8 cellular contexts compared by ENCODE assay signal in genomic region chr2:27320958-27321543, GRCh38. TPM values are rescaled to one million over a fixed set of nuclear protein-coding genes. Genes with fewer than 3 reads are reported as not detected.
DNase-seq lines count a peak whose midpoint lies in the region; ATAC-seq, FAIRE-seq and TF ChIP-seq lines count a peak whose summit lies in the region.

No MANE protein-coding gene starts in this region.

- intact Hi-C loops in K562 (cut with micrococcal nuclease) (no loop called here), kidney (cut with DNase I) (no loop called here), uterus (cut with DNase I; ENCODE audit: low total_unique reads) (no loop called here)

- peaks cover 24% of the 10 kb centered on the region; the same call in 2 of the 3 replicates for H3K36me3 ChIP-seq in K562 (ENCODE audit: control insufficient read depth, insufficient read depth, low read length)
- peaks cover 0 to 2% of the 10 kb centered on the region in 2 donors for H3K36me3 ChIP-seq in kidney (ENCODE audit: control insufficient read depth in 1 of 2, insufficient read depth in 2 of 2, low read length in 2 of 2)
- H3K36me3 ChIP-seq in uterus: no peaks in the 10 kb centered on the region

- CTCF ChIA-PET in K562 (lab: Yijun Ruan, JAX; ENCODE audit: low intra/inter-chr PET ratio): interaction anchor here (1.0 to 1.5 kb wide), 3 partner anchors 30 to 362 kb away, joined by 3 to 5 read pairs (median 4); partner anchors contain the start of genes EIF2B4 and SNX17

- H3K79me2 ChIP-seq in K562 (ENCODE audit: control insufficient read depth, insufficient read depth, low read length): peaks cover 32% of the 10 kb centered on the region

- peak; percentile 65; the same call in 1 of the 2 replicates for TF ChIP-seq EP300 in K562 (IDR thresholded peaks at IDR 0.05; ENCODE audit: low read length)

- no peak overlapping the region; the same call in 1 of the 2 replicates for H2AFZ ChIP-seq in K562 (ENCODE audit: low read depth, low read length)

- H3K27me3 ChIP-seq in K562 (ENCODE audit: control insufficient read depth in 2 of 2, insufficient read depth in 2 of 2, low read length in 2 of 2) (no peaks in the 10 kb centered on the region), uterus (no peaks in the 10 kb centered on the region)

- H3K9me3 ChIP-seq in K562 (replicated peaks; ENCODE audit: control insufficient read depth, insufficient read depth, low read depth, low read length) (no peaks in the 10 kb centered on the region), kidney (ENCODE audit: control insufficient read depth in 1 of 2, low read length in 2 of 2) (no peaks in the 10 kb centered on the region), uterus (no peaks in the 10 kb centered on the region)

- H3K4me3 ChIP-seq in K562 (peak overlapping the region; percentile 71; the same call in 1 of the 2 replicates), kidney (ENCODE audit: low read length in 2 of 2) (no peak overlapping the region), uterus (no peak overlapping the region)

- H3K9me1 ChIP-seq in K562 (ENCODE audit: control insufficient read depth, insufficient read depth, low read length): peaks cover 7% of the 10 kb centered on the region

- no peak for TF ChIP-seq POLR2A in K562 (conservative IDR thresholded peaks at IDR 0.05)
- TF ChIP-seq POLR2A in uterus (IDR thresholded peaks at IDR 0.05): no peak

- FAIRE-seq in K562 (lab: Jason Lieb, UNC): peak; percentile 84
- no peak for FAIRE-seq in kidney (lab: Jason Lieb, UNC)

- H3K4me2 ChIP-seq in K562 (ENCODE audit: insufficient read depth, low read length): peak overlapping the region; percentile 96

- BruUV-seq in K562 (replicated peaks; lab: Mats Ljungman, UMichigan): no TSS peak

- 0 out of 2 replicates have a peak, but pooled peaks cover 2% of the 10 kb centered on the region for H4K20me1 ChIP-seq in K562 (replicated peaks; ENCODE audit: control insufficient read depth, insufficient read depth, low read length)

- peak; percentile 85 for ATAC-seq in K562
- no peak for ATAC-seq in HG03095 (IDR thresholded peaks at IDR 0.05; ENCODE audit: unreplicated experiment)

- WGBS in K562 (ENCODE audit: insufficient coverage, low coverage, missing lambda C conversion rate): 19% methylated on average over 8 of the region's 8 CpGs

- POLR2A ChIA-PET in K562 (lab: Yijun Ruan, JAX): interaction anchor here (0.6 to 4.1 kb wide), 6 partner anchors 12 to 937 kb away, joined by 3 to 22 read pairs (median 6); partner anchors contain the start of gene GTF3C2

- H3K9ac ChIP-seq in K562 (ENCODE audit: insufficient read depth in 1 of 2, low read depth in 2 of 2, low read length in 2 of 2) (peak overlapping the region; percentile 70 to 99), kidney (ENCODE audit: low read length in 2 of 2) (no peak overlapping the region)

- H3K4me1 ChIP-seq in K562 (replicated peaks in 1 of 2; ENCODE audit: control insufficient read depth in 2 of 2, insufficient read depth in 2 of 2, low read length in 2 of 2) (peaks cover 11 to 21% of the 10 kb centered on the region in 2 experiments), kidney (ENCODE audit: control insufficient read depth in 1 of 2, insufficient read depth in 1 of 2, low read depth in 1 of 2, low read length in 2 of 2) (peaks cover 0 to 11% of the 10 kb centered on the region in 2 donors), uterus (peaks cover 0 to 7% of the 10 kb centered on the region in 2 donors)

- peak; percentile 85 for DNase-seq in DMS 273 treated with DMSO at 0.1 percent for 48 hours (lab: John Stamatoyannopoulos, UW)
- peak; percentile 94 for DNase-seq in LoVo (ENCODE audit: low spot score)
- peak; percentile 82 to 90 (median 84) for DNase-seq in K562 (ENCODE audit: extremely low read depth in 1 of 4, low spot score in 3 of 4)
- DNase-seq in kidney: peak; percentile 84
- DNase-seq in uterus: peak; percentile 79 to 81
- DNase-seq in stimulated activated CD4-positive, alpha-beta T cell treated with anti-CD3 and anti-CD28 coated beads, Interleukin-12 subunit alpha, Interleukin-12 subunit beta, amount 100 ng/mL, for 4 hours: no peak
- no peak for DNase-seq in stimulated activated CD4-positive, alpha-beta T cell treated with anti-CD3 and anti-CD28 coated beads, Interleukin-2, amount 100 ng/mL, for 48 hours

- in situ Hi-C loops in K562 (cut with MboI): no loop called here

- TF ChIP-seq RAD21 in K562 (CRISPR knock-in tag; conservative IDR thresholded peaks at IDR 0.05 in 1 of 2, IDR thresholded peaks at IDR 0.05 in 1 of 2): peak; percentile 46 to 72

- TF ChIP-seq CTCF in K562 (IDR thresholded peaks at IDR 0.05 in 2 of 3, conservative IDR thresholded peaks at IDR 0.05 in 1 of 3; ENCODE audit: insufficient read depth in 2 of 3, low read depth in 1 of 3, low read length in 3 of 3): peak; percentile 71 to 76 (median 76)
- TF ChIP-seq CTCF in kidney (IDR thresholded peaks at IDR 0.05; ENCODE audit: borderline replicate concordance, extremely low read depth, insufficient read depth): peak; percentile 19
- TF ChIP-seq CTCF in uterus (IDR thresholded peaks at IDR 0.05): peak in 3 of 4 experiments; percentile 12 to 25 (median 24)

- peak overlapping the region; percentile 98 for H3K27ac ChIP-seq in K562 (ENCODE audit: extremely low read depth, low read depth, low read length)
- H3K27ac ChIP-seq in kidney (ENCODE audit: low read depth in 2 of 2, low read length in 2 of 2): no peak overlapping the region
- H3K27ac ChIP-seq in uterus: peak overlapping the region in 1 of 2 donors; percentile 38

RNA-seq across cellular contexts. Expression of gene MPV17, which starts 1.8 kb away (rescaled TPM):
- total RNA-seq in K562 (2011; cell fraction: chromatin; rRNA removed; ENCODE audit: low replicate concordance): 288 and 498 TPM in 2 replicates
- total RNA-seq in K562 (2011; cell fraction: nucleolus; rRNA removed): 229 and 251 TPM in 2 replicates
- total RNA-seq in K562 (2011; cell fraction: nucleoplasm; rRNA removed): 296 and 427 TPM in 2 replicates
- total RNA-seq in K562 (2014; rRNA removed) (54.7 and 74.5 TPM in 2 replicates), K562 (2014; rRNA removed; fragmentation: Illumina TruSeq; extraction: Trizol) (60.4 and 69.2 TPM in 2 replicates), K562 (2015; rRNA removed; fragmentation: Illumina TruSeq; extraction: Trizol) (70.2 and 70.9 TPM in 2 replicates), K562 (2021) (66.8 and 71.2 TPM in 2 replicates), kidney (66.2 TPM), uterus (10 to 100 TPM; 41.8 to 60.0 (median 50.6) TPM)
- polyA plus RNA-seq in K562 (2011; rRNA removed) (140 and 144 TPM in 2 replicates), K562 (2014; fragmentation: Illumina TruSeq; extraction: Trizol) (107 and 134 TPM in 2 replicates), K562 (2014; fragmentation: Nextera tagmentation; extraction: Ambion mirVana) (10 to 100 TPM; 69.8 to 81.8 TPM), K562 (2014; rRNA removed) (65.3 and 67.2 TPM in 2 replicates), kidney (ENCODE audit: insufficient read depth, low read depth, low replicate concordance) (120 TPM)
- 190 and 249 TPM in 2 replicates for polyA plus RNA-seq in K562 (2011; cell fraction: cytosol; rRNA removed)
- 280 and 330 TPM in 2 replicates for polyA plus RNA-seq in K562 (2011; cell fraction: nucleus; rRNA removed)
- polyA plus RNA-seq in K562 (2012): 99.4 and 107 TPM in 2 replicates
- 141 and 162 TPM in 2 replicates for polyA minus RNA-seq in K562 (2011; rRNA and poly(A)+ RNA removed)
- polyA minus RNA-seq in K562 (2011; cell fraction: cytosol; rRNA and poly(A)+ RNA removed): 56.1 and 78.0 TPM in 2 replicates
- 58.2 and 79.0 TPM in 2 replicates for polyA minus RNA-seq in K562 (2011; cell fraction: nucleus; rRNA and poly(A)+ RNA removed)

RNA-seq across cellular contexts. Expression of gene UCN, which starts 12.8 kb away (rescaled TPM):
- 2.2 and 3.1 TPM in 2 replicates for total RNA-seq in K562 (2011; cell fraction: chromatin; rRNA removed; ENCODE audit: low replicate concordance)
- total RNA-seq in K562 (2011; cell fraction: nucleolus; rRNA removed): 5.2 and 5.7 TPM in 2 replicates
- total RNA-seq in K562 (2011; cell fraction: nucleoplasm; rRNA removed): 1.5 and 2.2 TPM in 2 replicates
- total RNA-seq in K562 (2014; rRNA removed) (2.7 and 2.8 TPM in 2 replicates), K562 (2014; rRNA removed; fragmentation: Illumina TruSeq; extraction: Trizol) (0.25 TPM in 1 of 2 replicates, not detected in the other), K562 (2015; rRNA removed; fragmentation: Illumina TruSeq; extraction: Trizol) (0.64 and 0.65 TPM in 2 replicates), K562 (2021) (2.2 and 2.6 TPM in 2 replicates), kidney (1.4 TPM), uterus (1 to 10 TPM in 3 of 4 donors, not detected in 1; 2.3 to 8.5 (median 2.3) TPM)
- polyA plus RNA-seq in K562 (2011; rRNA removed) (0.43 and 0.53 TPM in 2 replicates), K562 (2014; fragmentation: Illumina TruSeq; extraction: Trizol) (0.30 and 0.39 TPM in 2 replicates), K562 (2014; fragmentation: Nextera tagmentation; extraction: Ambion mirVana) (under 1 TPM; 0.10 to 0.28 TPM), K562 (2014; rRNA removed) (0.96 and 1.5 TPM in 2 replicates), kidney (ENCODE audit: insufficient read depth, low read depth, low replicate concordance) (1.3 TPM)
- 0.53 and 3.9 TPM in 2 replicates for polyA plus RNA-seq in K562 (2011; cell fraction: cytosol; rRNA removed)
- 3.2 and 7.5 TPM in 2 replicates for polyA plus RNA-seq in K562 (2011; cell fraction: nucleus; rRNA removed)
- 1.1 and 5.5 TPM in 2 replicates for polyA plus RNA-seq in K562 (2012)
- polyA minus RNA-seq in K562 (2011; rRNA and poly(A)+ RNA removed): not detected in 2 replicates
- 1.1 TPM in 1 of 2 replicates, not detected in the other for polyA minus RNA-seq in K562 (2011; cell fraction: cytosol; rRNA and poly(A)+ RNA removed)
- polyA minus RNA-seq in K562 (2011; cell fraction: nucleus; rRNA and poly(A)+ RNA removed): 0.89 and 1.8 TPM in 2 replicates

RNA-seq across cellular contexts. Expression of gene GTF3C2, which starts 35.5 kb away (rescaled TPM):
- total RNA-seq in K562 (2011; cell fraction: chromatin; rRNA removed; ENCODE audit: low replicate concordance): 217 and 308 TPM in 2 replicates
- total RNA-seq in K562 (2011; cell fraction: nucleolus; rRNA removed): 145 and 163 TPM in 2 replicates
- total RNA-seq in K562 (2011; cell fraction: nucleoplasm; rRNA removed): 162 and 165 TPM in 2 replicates
- 38.6 and 64.7 TPM in 2 replicates for total RNA-seq in K562 (2014; rRNA removed)
- 49.2 and 51.3 TPM in 2 replicates for total RNA-seq in K562 (2014; rRNA removed; fragmentation: Illumina TruSeq; extraction: Trizol)
- 53.0 and 57.9 TPM in 2 replicates for total RNA-seq in K562 (2015; rRNA removed; fragmentation: Illumina TruSeq; extraction: Trizol)
- 70.0 and 85.2 TPM in 2 replicates for total RNA-seq in K562 (2021)
- 96.6 and 116 TPM in 2 replicates for polyA plus RNA-seq in K562 (2011; rRNA removed)
- polyA plus RNA-seq in K562 (2011; cell fraction: cytosol; rRNA removed): 91.3 and 92.7 TPM in 2 replicates
- polyA plus RNA-seq in K562 (2011; cell fraction: nucleus; rRNA removed): 240 and 356 TPM in 2 replicates
- 61.2 and 64.8 TPM in 2 replicates for polyA plus RNA-seq in K562 (2012)
- 84.4 and 96.8 TPM in 2 replicates for polyA plus RNA-seq in K562 (2014; fragmentation: Illumina TruSeq; extraction: Trizol)
- 10 to 100 TPM; 35.5 to 40.2 TPM for polyA plus RNA-seq in K562 (2014; fragmentation: Nextera tagmentation; extraction: Ambion mirVana)
- polyA plus RNA-seq in K562 (2014; rRNA removed): 62.4 and 65.8 TPM in 2 replicates
- 62.6 and 74.7 TPM in 2 replicates for polyA minus RNA-seq in K562 (2011; rRNA and poly(A)+ RNA removed)
- 33.3 and 43.0 TPM in 2 replicates for polyA minus RNA-seq in K562 (2011; cell fraction: cytosol; rRNA and poly(A)+ RNA removed)
- polyA minus RNA-seq in K562 (2011; cell fraction: nucleus; rRNA and poly(A)+ RNA removed): 40.9 and 68.3 TPM in 2 replicates
- 59.3 TPM for total RNA-seq in kidney
- 38.3 TPM for polyA plus RNA-seq in kidney (ENCODE audit: insufficient read depth, low read depth, low replicate concordance)
- 10 to 100 TPM; 21.3 to 70.6 (median 31.2) TPM for total RNA-seq in uterus

RNA-seq across cellular contexts. Expression of gene TRIM54, which starts 38.8 kb away (rescaled TPM):
- total RNA-seq in K562 (2011; cell fraction: chromatin; rRNA removed; ENCODE audit: low replicate concordance): 0.32 TPM in 1 of 2 replicates, not detected in the other
- total RNA-seq in K562 (2011; cell fraction: nucleolus; rRNA removed): not detected in 2 replicates
- not detected in 2 replicates for total RNA-seq in K562 (2011; cell fraction: nucleoplasm; rRNA removed)
- total RNA-seq in K562 (2014; rRNA removed): not detected in 2 replicates
- total RNA-seq in K562 (2014; rRNA removed; fragmentation: Illumina TruSeq; extraction: Trizol): not detected in 2 replicates
- not detected in 2 replicates for total RNA-seq in K562 (2015; rRNA removed; fragmentation: Illumina TruSeq; extraction: Trizol)
- not detected in 2 replicates for total RNA-seq in K562 (2021)
- polyA plus RNA-seq in K562 (2011; rRNA removed): not detected in 2 replicates
- not detected in 2 replicates for polyA plus RNA-seq in K562 (2011; cell fraction: cytosol; rRNA removed)
- 0.08 TPM in 1 of 2 replicates, not detected in the other for polyA plus RNA-seq in K562 (2011; cell fraction: nucleus; rRNA removed)
- polyA plus RNA-seq in K562 (2012): 0.08 TPM in 1 of 2 replicates, not detected in the other
- not detected in 2 replicates for polyA plus RNA-seq in K562 (2014; fragmentation: Illumina TruSeq; extraction: Trizol)
- polyA plus RNA-seq in K562 (2014; fragmentation: Nextera tagmentation; extraction: Ambion mirVana): not detected
- not detected in 2 replicates for polyA plus RNA-seq in K562 (2014; rRNA removed)
- not detected in 2 replicates for polyA minus RNA-seq in K562 (2011; rRNA and poly(A)+ RNA removed)
- polyA minus RNA-seq in K562 (2011; cell fraction: cytosol; rRNA and poly(A)+ RNA removed): not detected in 2 replicates
- not detected in 2 replicates for polyA minus RNA-seq in K562 (2011; cell fraction: nucleus; rRNA and poly(A)+ RNA removed)
- total RNA-seq in kidney: 0.31 TPM
- polyA plus RNA-seq in kidney (ENCODE audit: insufficient read depth, low read depth, low replicate concordance): 2.1 TPM
- total RNA-seq in uterus: 1 to 10 TPM in 1 of 4 donors, under 1 TPM in 3; 0.26 to 5.0 (median 0.58) TPM

RNA-seq across cellular contexts. Expression of gene DNAJC5G, which starts 45.8 kb away (rescaled TPM):
- total RNA-seq in K562 (2011; cell fraction: chromatin; rRNA removed; ENCODE audit: low replicate concordance): 0.35 TPM in 1 of 2 replicates, not detected in the other
- total RNA-seq in K562 (2011; cell fraction: nucleolus; rRNA removed): not detected in 2 replicates
- not detected in 2 replicates for total RNA-seq in K562 (2011; cell fraction: nucleoplasm; rRNA removed)
- total RNA-seq in K562 (2014; rRNA removed) (not detected in 2 replicates), K562 (2014; rRNA removed; fragmentation: Illumina TruSeq; extraction: Trizol) (not detected in 2 replicates), K562 (2015; rRNA removed; fragmentation: Illumina TruSeq; extraction: Trizol) (not detected in 2 replicates), K562 (2021) (not detected in 2 replicates), kidney (not detected), uterus (1 to 10 TPM in 2 of 4 donors, under 1 TPM in 1, not detected in 1; 0.77 to 3.9 (median 1.5) TPM)
- polyA plus RNA-seq in K562 (2011; rRNA removed) (not detected in 2 replicates), K562 (2014; fragmentation: Illumina TruSeq; extraction: Trizol) (not detected in 2 replicates), K562 (2014; fragmentation: Nextera tagmentation; extraction: Ambion mirVana) (not detected), K562 (2014; rRNA removed) (0.43 TPM in 1 of 2 replicates, not detected in the other), kidney (ENCODE audit: insufficient read depth, low read depth, low replicate concordance) (not detected)
- not detected in 2 replicates for polyA plus RNA-seq in K562 (2011; cell fraction: cytosol; rRNA removed)
- 0.15 and 0.37 TPM in 2 replicates for polyA plus RNA-seq in K562 (2011; cell fraction: nucleus; rRNA removed)
- 0.08 TPM in 1 of 2 replicates, not detected in the other for polyA plus RNA-seq in K562 (2012)
- polyA minus RNA-seq in K562 (2011; rRNA and poly(A)+ RNA removed): not detected in 2 replicates
- not detected in 2 replicates for polyA minus RNA-seq in K562 (2011; cell fraction: cytosol; rRNA and poly(A)+ RNA removed)
- not detected in 2 replicates for polyA minus RNA-seq in K562 (2011; cell fraction: nucleus; rRNA and poly(A)+ RNA removed)

Comparison
In these comparisons a context has a peak if more than half of its experiments do, and no peak if none do; other contexts are left out.
1. DNase-seq: peak in DMS 273 treated with DMSO at 0.1 percent for 48 hours (single experiment), LoVo (single experiment), K562 (4 of 4), kidney (single experiment) and uterus (2 of 2); none in stimulated activated CD4-positive, alpha-beta T cell treated with anti-CD3 and anti-CD28 coated beads, Interleukin-12 subunit alpha, Interleukin-12 subunit beta, amount 100 ng/mL, for 4 hours (single experiment) and stimulated activated CD4-positive, alpha-beta T cell treated with anti-CD3 and anti-CD28 coated beads, Interleukin-2, amount 100 ng/mL, for 48 hours (0 of 2).
2. H3K9ac ChIP-seq: peak in K562 (2 of 2); none in kidney (0 of 2).
3. CTCF ChIP-seq: peak in every context shown above with its lines; median percentile 76 in K562; 24 in uterus; 19 in kidney.